Comparison of ENCODE assay signal across 11 cellular contexts in the genomic region with DNA sequence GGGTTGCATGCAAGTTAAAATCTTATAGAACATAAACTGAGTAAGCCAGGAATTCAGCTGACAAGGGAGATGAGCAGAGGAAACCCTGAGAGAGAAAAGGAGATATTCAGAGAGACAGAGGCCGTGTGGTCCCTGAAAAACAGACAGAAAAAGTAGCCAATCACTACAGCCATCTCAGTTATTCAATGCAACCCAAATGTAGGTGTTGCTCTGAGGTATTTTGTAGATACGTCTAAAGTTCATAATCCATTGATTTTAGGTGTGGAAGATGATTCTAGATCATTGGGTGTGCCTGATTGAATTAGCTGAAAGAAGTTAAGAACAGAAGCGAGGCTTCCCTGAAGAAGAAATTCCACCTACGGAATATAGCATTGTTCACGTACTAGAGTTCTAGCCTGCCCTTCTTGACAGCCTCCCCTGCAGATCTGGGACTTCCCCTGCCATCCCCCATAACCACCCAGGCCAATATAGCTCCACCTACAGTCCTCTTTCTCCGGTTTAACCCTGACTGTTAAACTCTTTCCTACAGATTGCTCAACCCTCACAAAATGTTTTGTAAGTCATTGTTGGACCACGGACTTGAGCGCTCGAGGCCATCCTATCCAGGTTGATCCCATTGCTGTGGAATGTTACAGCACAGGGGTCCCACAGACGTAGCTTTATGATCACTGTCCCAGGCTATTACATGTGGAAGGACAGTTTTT. TPM values are rescaled to one million over a fixed set of nuclear protein-coding genes. Genes with fewer than 3 reads are reported as not detected.
DNase-seq lines count a peak whose midpoint lies in the region; ATAC-seq and TF ChIP-seq lines count a peak whose summit lies in the region.
"Had no signal": no experiment of that assay in that cellular context is flagged by ENCODE, and none has a peak within 500 bp of the region (broad histone marks: within the 10 kb centered on the region; RNA-seq: fewer than 3 reads in every experiment).

No MANE protein-coding gene starts in this region.

- no peak overlapping the region for H3K4me3 ChIP-seq in lower lobe of right lung
- H3K4me3 ChIP-seq: pancreas, SJSA1 had no signal

- TF ChIP-seq CTCF in lower lobe of right lung (IDR thresholded peaks at IDR 0.05) (no peak), type B pancreatic cell (conservative IDR thresholded peaks at IDR 0.05) (no peak)

- H3K4me1 ChIP-seq in lower lobe of right lung: no peaks in the 10 kb centered on the region
- H3K4me1 ChIP-seq: pancreas, SJSA1 had no signal

- ATAC-seq in GM18498 (IDR thresholded peaks at IDR 0.05; ENCODE audit: unreplicated experiment) (peak; percentile 86), HG02588 (IDR thresholded peaks at IDR 0.05; ENCODE audit: unreplicated experiment) (peak; percentile 89), lower lobe of right lung (peak; percentile 36 to 55)

- no peak overlapping the region for H3K27ac ChIP-seq in lower lobe of right lung
- H3K27ac ChIP-seq: pancreas, SJSA1 had no signal

- H3K27me3 Mint-ChIP-seq in type B pancreatic cell: peaks cover 16% of the 10 kb centered on the region

- DNase-seq in OCI-M1 (lab: John Stamatoyannopoulos, UW): peak; percentile 48
- DNase-seq in lower lobe of right lung: no peak
- no peak for DNase-seq in stimulated activated CD8-positive, alpha-beta memory T cell treated with anti-CD3 and anti-CD28 coated beads, Interleukin-4, amount 100 ng/mL, for 48 hours
- DNase-seq in RKO (ENCODE audit: low spot score): no peak
- DNase-seq in type B pancreatic cell (ENCODE audit: extremely low spot score, unreplicated experiment): no peak
- DNase-seq in 8988T: no peak
- DNase-seq: IMR-90, pancreas had no signal

- H3K36me3 Mint-ChIP-seq in type B pancreatic cell: no peaks in the 10 kb centered on the region

- no peaks in the 10 kb centered on the region for H3K4me1 Mint-ChIP-seq in type B pancreatic cell (ENCODE audit: unreplicated experiment)

- H3K27me3 ChIP-seq in lower lobe of right lung (ENCODE audit: low read depth): no peaks in the 10 kb centered on the region
- H3K27me3 ChIP-seq: pancreas, SJSA1 had no signal

- intact Hi-C loops in lower lobe of right lung (cut with DNase I): no loop called here

- H3K36me3 ChIP-seq in lower lobe of right lung: no peaks in the 10 kb centered on the region
- H3K36me3 ChIP-seq: pancreas, SJSA1 had no signal

- H3K27ac Mint-ChIP-seq in type B pancreatic cell: no peak overlapping the region

- H3K9me3 ChIP-seq in lower lobe of right lung: no peaks in the 10 kb centered on the region
- H3K9me3 ChIP-seq: pancreas, SJSA1 had no signal

- H3K9me3 Mint-ChIP-seq in type B pancreatic cell: no peaks in the 10 kb centered on the region

- H3K4me3 Mint-ChIP-seq in type B pancreatic cell: no peak overlapping the region

RNA-seq across cellular contexts. Expression of a gene that starts 21.7 kb away (rescaled TPM):
- total RNA-seq in lower lobe of right lung (0.77 TPM), type B pancreatic cell (ENCODE audit: low replicate concordance) (0.21 TPM in 1 of 2 replicates, not detected in the other)
- total RNA-seq: IMR-90, pancreas, SJSA1 had no signal

RNA-seq across cellular contexts. Expression of a gene that starts 50.3 kb away (rescaled TPM):
- total RNA-seq in lower lobe of right lung (21.5 TPM), type B pancreatic cell (ENCODE audit: low replicate concordance) (not detected in 2 replicates)
- total RNA-seq: IMR-90, SJSA1 had no signal

Comparison
In these comparisons a context has a peak if more than half of its experiments do, and no peak if none do; other contexts are left out.
1. RNA of a gene that starts 50.3 kb away (total RNA-seq): 21.5 TPM in lower lobe of right lung (single experiment); not detected in type B pancreatic cell; every median in the first group is over 10 times any median in the second.
2. Peak in every context shown above with its lines, with median percentiles within 50 percentile points of each other: ATAC-seq.